In genomic region chr14:24338843-24339242, GRCh38 we compare ENCODE assay signal across 10 cellular contexts. TPM values are rescaled to one million over a fixed set of nuclear protein-coding genes. Genes with fewer than 3 reads are reported as not detected.
DNase-seq lines count a peak whose midpoint lies in the region; ATAC-seq and TF ChIP-seq lines count a peak whose summit lies in the region.
"Had no signal": no experiment of that assay in that cellular context is flagged by ENCODE, and none has a peak within 500 bp of the region (broad histone marks: within the 10 kb centered on the region; RNA-seq: fewer than 3 reads in every experiment).

No MANE protein-coding gene starts in this region.

- no peak overlapping the region for H2BK5ac ChIP-seq in IMR-90 (ENCODE audit: low read depth, low read length, poor library complexity, severe bottlenecking)

- H3K14ac ChIP-seq in IMR-90 (replicated peaks; ENCODE audit: low read depth, low read length): no peak overlapping the region

- H3K4me2 ChIP-seq in IMR-90 (ENCODE audit: low read depth, low read length) (no peak overlapping the region), parathyroid adenoma (ENCODE audit: low read length) (peak overlapping the region; percentile 42)

- H4K5ac ChIP-seq in IMR-90 (ENCODE audit: low read depth, low read length): no peak overlapping the region

- H3K79me1 ChIP-seq in IMR-90 (ENCODE audit: low read depth in 1 of 2, low read length in 2 of 2): no peaks in the 10 kb centered on the region

- H3K4me1 Mint-ChIP-seq in CD4-positive, alpha-beta T cell (ENCODE audit: low read depth): peaks cover 37% of the 10 kb centered on the region

- intact Hi-C loops in CD4-positive, alpha-beta T cell (cut with DNase I, micrococcal nuclease): loop anchor here in 1 of 2 experiments (10.0 kb wide), 1 partner anchor 336 kb away; no protein-coding TSS in a partner anchor
- intact Hi-C loops in IMR-90 (cut with micrococcal nuclease): no loop called here

- no peaks in the 10 kb centered on the region for H4K20me1 ChIP-seq in IMR-90 (ENCODE audit: insufficient read depth, low read length)

- H3K27ac Mint-ChIP-seq in CD4-positive, alpha-beta T cell: no peak overlapping the region

- in situ Hi-C loops in IMR-90 (cut with MboI; ENCODE audit: low sequenced_read_pairs): no loop called here

- no peak overlapping the region for H2BK120ac ChIP-seq in IMR-90 (ENCODE audit: low read depth, low read length)

- no peaks in the 10 kb centered on the region for H3K9me1 ChIP-seq in IMR-90 (ENCODE audit: insufficient read depth, low read length)

- TF ChIP-seq RAD21 in IMR-90 (IDR thresholded peaks at IDR 0.05; ENCODE audit: low read length): no peak

- H3K4me1 ChIP-seq in IMR-90 (ENCODE audit: control insufficient read depth, insufficient read depth, low read length) (peaks cover under 1% of the 10 kb centered on the region; the same call in 1 of the 2 replicates), esophagus (ENCODE audit: control insufficient read depth in 2 of 2, insufficient read depth in 2 of 2, low read length in 1 of 2) (peaks cover 5 to 9% of the 10 kb centered on the region in 2 donors), parathyroid adenoma (peaks cover 3% of the 10 kb centered on the region)

- no peak for TF ChIP-seq POLR2A in IMR-90 (IDR thresholded peaks at IDR 0.05; ENCODE audit: low read depth, low read length)

- no peak overlapping the region for H2BK15ac ChIP-seq in IMR-90 (ENCODE audit: low read depth, low read length)

- no peak overlapping the region for H3K4ac ChIP-seq in IMR-90 (ENCODE audit: low read depth, low read length)

- H3K9ac ChIP-seq in IMR-90 (ENCODE audit: low read depth, low read length) (no peak overlapping the region), parathyroid adenoma (no peak overlapping the region)

- no peak overlapping the region for H2AFZ ChIP-seq in IMR-90 (replicated peaks; ENCODE audit: low read length, poor library complexity)
- H2AFZ ChIP-seq in parathyroid adenoma: no peak overlapping the region

- CTCF ChIA-PET in CD4-positive, alpha-beta T cell (lab: Charles Lee): interaction anchor here (2.2 kb wide), 1 partner anchor 31 kb away, joined by 6 read pairs; the partner anchor contains the start of gene CIDEB
- CTCF ChIA-PET in IMR-90 (lab: Yijun Ruan, JAX): interaction anchor here (1.0 kb wide), 1 partner anchor 98 kb away, joined by 3 read pairs; no protein-coding TSS in a partner anchor

- H3K23ac ChIP-seq in IMR-90 (ENCODE audit: low read depth, low read length): no peak overlapping the region

- peaks cover 45% of the 10 kb centered on the region for H3K36me3 Mint-ChIP-seq in CD4-positive, alpha-beta T cell (ENCODE audit: low read depth)

- no peak overlapping the region for H3K18ac ChIP-seq in IMR-90 (ENCODE audit: low read depth, low read length)

- no peak for ATAC-seq in CD4-positive, alpha-beta T cell (ENCODE audit: poor library complexity)
- ATAC-seq in IMR-90 (ENCODE audit: low read depth): no peak

- no peak overlapping the region for H3K27ac ChIP-seq in CD4-positive, alpha-beta T cell (ENCODE audit: low read depth, low read length)
- H3K27ac ChIP-seq in IMR-90 (ENCODE audit: insufficient read depth, low read length) (no peak overlapping the region), esophagus (ENCODE audit: low read depth in 2 of 2, low read length in 1 of 2) (no peak overlapping the region), parathyroid adenoma (no peak overlapping the region)

- POLR2A ChIA-PET in CD4-positive, alpha-beta T cell (lab: Charles Lee): interaction anchor here (1.4 to 11.3 kb wide), 2 partner anchors 94 to 97 kb away, joined by 5 to 270 read pairs; partner anchors contain the start of genes CBLN3, KHNYN and TINF2
- POLR2A ChIA-PET in IMR-90 (lab: Charles Lee; ENCODE audit: unreplicated experiment): no interaction called here

- H3K79me2 ChIP-seq in parathyroid adenoma: no peaks in the 10 kb centered on the region

- no peaks in the 10 kb centered on the region for H3K9me3 Mint-ChIP-seq in CD4-positive, alpha-beta T cell

- H4K91ac ChIP-seq in IMR-90 (ENCODE audit: insufficient read depth, low read depth, low read length): no peak overlapping the region

- H3K4me3 Mint-ChIP-seq in CD4-positive, alpha-beta T cell: peak overlapping the region; percentile 94

- no peaks in the 10 kb centered on the region for H3K9me3 ChIP-seq in CD4-positive, alpha-beta T cell (ENCODE audit: control insufficient read depth, low read length)
- no peaks in the 10 kb centered on the region; the same call in 1 of the 2 replicates for H3K9me3 ChIP-seq in IMR-90 (ENCODE audit: control insufficient read depth, insufficient read depth, low read length)
- H3K9me3 ChIP-seq in esophagus (ENCODE audit: control insufficient read depth in 2 of 2, insufficient read depth in 1 of 2, low read depth in 1 of 2, low read length in 1 of 2): no peaks in the 10 kb centered on the region
- H3K9me3 ChIP-seq in parathyroid adenoma (ENCODE audit: control insufficient read depth, low read length): no peaks in the 10 kb centered on the region

- H3K36me3 ChIP-seq in IMR-90 (ENCODE audit: control insufficient read depth, insufficient read depth, low read length) (no peaks in the 10 kb centered on the region), esophagus (ENCODE audit: control insufficient read depth in 2 of 2, insufficient read depth in 2 of 2, low read length in 1 of 2) (peaks cover 0 to 4% of the 10 kb centered on the region in 2 donors), parathyroid adenoma (ENCODE audit: control insufficient read depth, insufficient read depth, low read length) (no peaks in the 10 kb centered on the region)

- peak overlapping the region; percentile 39 for H2AK9ac ChIP-seq in IMR-90 (replicated peaks; ENCODE audit: low read depth, low read length, poor library complexity)

- BruUV-seq in IMR-90 (replicated peaks; lab: Mats Ljungman, UMichigan): no TSS peak

- WGBS in IMR-90 (ENCODE audit: extremely low coverage in 2 of 2, insufficient read length in 1 of 2), 2 experiments: 81% methylated on average over 10 of the region's 14 CpGs; no CpG with 5 or more reads in 1 of the 2 experiments
- 73 to 82% methylated on average over 14 of the region's 14 CpGs for WGBS in esophagus, 2 donors

- H2AK5ac ChIP-seq in IMR-90 (ENCODE audit: low read depth, low read length): no peak overlapping the region

- peaks cover 17% of the 10 kb centered on the region for H3K27me3 ChIP-seq in CD4-positive, alpha-beta T cell (ENCODE audit: control insufficient read depth, insufficient read depth, low read length)
- H3K27me3 ChIP-seq in IMR-90 (ENCODE audit: control insufficient read depth, insufficient read depth, low read length): peaks cover 81% of the 10 kb centered on the region
- H3K27me3 ChIP-seq in esophagus (ENCODE audit: control insufficient read depth in 1 of 2, insufficient read depth in 2 of 2, low read length in 2 of 2): no peaks in the 10 kb centered on the region
- no peaks in the 10 kb centered on the region for H3K27me3 ChIP-seq in parathyroid adenoma (ENCODE audit: control insufficient read depth, insufficient read depth, low read length)

- H4K8ac ChIP-seq in IMR-90 (ENCODE audit: low read depth in 2 of 2, low read length in 2 of 2): no peak overlapping the region

- DNase-seq in CD4-positive, alpha-beta T cell: no peak
- DNase-seq in IMR-90: no peak
- no peak for DNase-seq in SIG-M5 (lab: John Stamatoyannopoulos, UW)
- no peak for DNase-seq in COLO668 (lab: John Stamatoyannopoulos, UW; ENCODE audit: unreplicated experiment)
- DNase-seq in HK-2 (ENCODE audit: unreplicated experiment): no peak
- DNase-seq in cerebellum (ENCODE audit: low spot score): no peak
- DNase-seq: DMS153, NCI-H510A treated with DMSO at 0.1 percent for 48 hours had no signal

- H3K4me3 ChIP-seq in IMR-90 (ENCODE audit: insufficient read depth, low read depth, low read length): no peak overlapping the region
- peak overlapping the region; percentile 53 to 61 for H3K4me3 ChIP-seq in esophagus (ENCODE audit: low read depth in 1 of 2, low read length in 2 of 2)
- H3K4me3 ChIP-seq in parathyroid adenoma (ENCODE audit: low read depth, low read length): no peak overlapping the region

- dilution Hi-C loops in IMR-90 (cut with HindIII; ENCODE audit: low sequenced_read_pairs, unreplicated experiment): no loop called here

- TF ChIP-seq CTCF in CD4-positive, alpha-beta T cell (IDR thresholded peaks at IDR 0.05): no peak
- no peak for TF ChIP-seq CTCF in IMR-90 (conservative IDR thresholded peaks at IDR 0.05; ENCODE audit: low read depth, low read length)
- no peak for TF ChIP-seq CTCF in parathyroid adenoma (IDR thresholded peaks at IDR 0.05)

- H2BK20ac ChIP-seq in IMR-90 (ENCODE audit: low read depth, low read length): no peak overlapping the region

- no peak overlapping the region for H3K56ac ChIP-seq in IMR-90 (ENCODE audit: extremely low read depth, insufficient read depth, low read length)

- peaks cover 33% of the 10 kb centered on the region for H3K27me3 Mint-ChIP-seq in CD4-positive, alpha-beta T cell

RNA-seq across cellular contexts. Expression of gene RIPK3, which starts 0.9 kb away (rescaled TPM):
- total RNA-seq in CD4-positive, alpha-beta T cell: 10 to 100 TPM; 18.1 to 18.9 TPM
- total RNA-seq in IMR-90 (2012; rRNA removed): not detected in 2 replicates
- polyA plus RNA-seq in IMR-90 (2012; rRNA removed): 0.09 TPM in 1 of 2 replicates, not detected in the other
- 0.02 and 0.04 TPM in 2 replicates for polyA plus RNA-seq in IMR-90 (2012; cell fraction: cytosol; rRNA removed)
- polyA plus RNA-seq in IMR-90 (2012; cell fraction: nucleus; rRNA removed; ENCODE audit: low replicate concordance): 0.42 TPM in 2 replicates
- polyA plus RNA-seq in esophagus: 10 to 100 TPM; 13.3 to 14.4 TPM
- 1.2 TPM for total RNA-seq in cerebellum

RNA-seq across cellular contexts. Expression of gene ADCY4, which starts 4.0 kb away (rescaled TPM):
- 1 to 10 TPM; 4.7 to 5.9 TPM for total RNA-seq in CD4-positive, alpha-beta T cell
- total RNA-seq in IMR-90 (2012; rRNA removed) (not detected in 2 replicates), cerebellum (5.2 TPM)
- polyA plus RNA-seq in IMR-90 (2012; rRNA removed) (0.04 TPM in 1 of 2 replicates, not detected in the other), esophagus (10 to 100 TPM; 10.2 to 23.3 TPM)
- polyA plus RNA-seq in IMR-90 (2012; cell fraction: cytosol; rRNA removed): 0.08 TPM in 1 of 2 replicates, not detected in the other
- 0.33 and 0.42 TPM in 2 replicates for polyA plus RNA-seq in IMR-90 (2012; cell fraction: nucleus; rRNA removed; ENCODE audit: low replicate concordance)

RNA-seq across cellular contexts. Expression of gene LTB4R, which starts 27.5 kb away (rescaled TPM):
- total RNA-seq in CD4-positive, alpha-beta T cell: 10 to 100 TPM; 15.6 to 18.3 TPM
- 0.18 and 0.28 TPM in 2 replicates for total RNA-seq in IMR-90 (2012; rRNA removed)
- 2.3 TPM in 2 replicates for polyA plus RNA-seq in IMR-90 (2012; rRNA removed)
- polyA plus RNA-seq in IMR-90 (2012; cell fraction: cytosol; rRNA removed): 0.10 and 0.38 TPM in 2 replicates
- polyA plus RNA-seq in IMR-90 (2012; cell fraction: nucleus; rRNA removed; ENCODE audit: low replicate concordance): 26.7 and 90.3 TPM in 2 replicates
- polyA plus RNA-seq in esophagus: 10 to 100 TPM; 63.3 to 73.6 TPM
- total RNA-seq in cerebellum: 3.5 TPM

RNA-seq across cellular contexts. Expression of gene LTB4R2, which starts 28.9 kb away (rescaled TPM):
- total RNA-seq in CD4-positive, alpha-beta T cell: 10 to 100 TPM; 16.4 to 18.2 TPM
- total RNA-seq in IMR-90 (2012; rRNA removed) (0.56 and 0.72 TPM in 2 replicates), cerebellum (4.0 TPM)
- polyA plus RNA-seq in IMR-90 (2012; rRNA removed) (1.7 and 2.0 TPM in 2 replicates), esophagus (10 to 100 TPM; 11.6 to 30.4 TPM)
- 0.49 and 0.66 TPM in 2 replicates for polyA plus RNA-seq in IMR-90 (2012; cell fraction: cytosol; rRNA removed)
- polyA plus RNA-seq in IMR-90 (2012; cell fraction: nucleus; rRNA removed; ENCODE audit: low replicate concordance): 17.9 and 66.1 TPM in 2 replicates

RNA-seq across cellular contexts. Expression of gene NFATC4, which starts 29.1 kb away (rescaled TPM):
- not detected for total RNA-seq in CD4-positive, alpha-beta T cell
- total RNA-seq in IMR-90 (2012; rRNA removed) (13.6 and 15.6 TPM in 2 replicates), cerebellum (16.8 TPM)
- polyA plus RNA-seq in IMR-90 (2012; rRNA removed) (35.8 and 38.4 TPM in 2 replicates), esophagus (10 to 100 TPM; 20.9 to 25.6 TPM)
- polyA plus RNA-seq in IMR-90 (2012; cell fraction: cytosol; rRNA removed): 19.7 and 21.1 TPM in 2 replicates
- polyA plus RNA-seq in IMR-90 (2012; cell fraction: nucleus; rRNA removed; ENCODE audit: low replicate concordance): 286 and 363 TPM in 2 replicates

Comparison
In these comparisons a context has a peak if more than half of its experiments do, and no peak if none do; other contexts are left out.
1. H3K4me3 ChIP-seq: peak in esophagus (2 of 2); none in IMR-90 (single experiment) and parathyroid adenoma (single experiment).